ENCODE assay signal across 8 cellular contexts in genomic region chr5:37838152-37838932, GRCh38. TPM values are rescaled to one million over a fixed set of nuclear protein-coding genes. Genes with fewer than 3 reads are reported as not detected.
DNase-seq lines count a peak whose midpoint lies in the region; ATAC-seq and TF ChIP-seq lines count a peak whose summit lies in the region.

No MANE protein-coding gene starts in this region.

- peaks cover 11% of the 10 kb centered on the region for H3K4me1 ChIP-seq in foreskin keratinocyte

- H3K27me3 ChIP-seq in foreskin keratinocyte: peaks cover 21% of the 10 kb centered on the region

- H3K4me1 Mint-ChIP-seq in activated T-cell treated with anti-CD3 and anti-CD28 coated beads, Interleukin-2, amount 50 U/mL, for 4 hours (ENCODE audit: low read depth): peaks cover 21% of the 10 kb centered on the region
- peaks cover 20 to 33% (median 28%) of the 10 kb centered on the region in 3 donors for H3K4me1 Mint-ChIP-seq in T-cell

- DNase-seq in activated T-cell treated with anti-CD3 and anti-CD28 coated beads, Interleukin-2, amount 50 U/mL, for 4 hours: no peak
- DNase-seq in activated T-cell treated with anti-CD3 and anti-CD28 coated beads for 4 hours (no peak), T-cell (no peak), foreskin keratinocyte (peak in 1 of 2 donors; percentile 48), pons (ENCODE audit: low spot score) (peak; percentile 55), ureter (ENCODE audit: low spot score) (no peak)

- H3K9me3 Mint-ChIP-seq in activated T-cell treated with anti-CD3 and anti-CD28 coated beads, Interleukin-2, amount 50 U/mL, for 4 hours: no peaks in the 10 kb centered on the region
- H3K9me3 Mint-ChIP-seq in T-cell: no peaks in the 10 kb centered on the region

- peak; percentile 27 for TF ChIP-seq CTCF in foreskin keratinocyte (conservative IDR thresholded peaks at IDR 0.05)

- peaks cover 2% of the 10 kb centered on the region for H3K36me3 Mint-ChIP-seq in activated T-cell treated with anti-CD3 and anti-CD28 coated beads, Interleukin-2, amount 50 U/mL, for 4 hours (ENCODE audit: insufficient read depth)
- no peaks in the 10 kb centered on the region for H3K36me3 Mint-ChIP-seq in T-cell

- H3K27ac ChIP-seq in foreskin keratinocyte: no peak overlapping the region

- H3K27me3 Mint-ChIP-seq in activated T-cell treated with anti-CD3 and anti-CD28 coated beads, Interleukin-2, amount 50 U/mL, for 4 hours (ENCODE audit: low read depth): peaks cover 80% of the 10 kb centered on the region
- H3K27me3 Mint-ChIP-seq in T-cell: peaks cover 65 to 83% of the 10 kb centered on the region in 2 donors

- no peak overlapping the region for H3K27ac Mint-ChIP-seq in T-cell

- H3K4me3 Mint-ChIP-seq in activated T-cell treated with anti-CD3 and anti-CD28 coated beads, Interleukin-2, amount 50 U/mL, for 4 hours: peak overlapping the region; percentile 37
- H3K4me3 Mint-ChIP-seq in T-cell: peak overlapping the region; percentile 46 to 71 (median 51)

- CTCF ChIA-PET in T-cell (lab: Charles Lee): interaction anchor here in 1 of 2 donors (0.7 kb wide), 1 partner anchor 222 kb away, joined by 3 read pairs; no protein-coding TSS in a partner anchor

- ATAC-seq in activated T-cell treated with anti-CD3 and anti-CD28 coated beads, Interleukin-2, amount 50 U/mL, for 4 hours: no peak
- ATAC-seq in T-cell (replicated peaks in 1 of 4) (no peak), foreskin keratinocyte (no peak), GM21367 (IDR thresholded peaks at IDR 0.05; ENCODE audit: unreplicated experiment) (no peak), GM21381 (IDR thresholded peaks at IDR 0.05; ENCODE audit: unreplicated experiment) (no peak)

- POLR2A ChIA-PET in T-cell (lab: Charles Lee): no interaction called here

RNA-seq across cellular contexts. Expression of gene GDNF, which starts 1.5 kb away (rescaled TPM):
- total RNA-seq in activated T-cell treated with anti-CD3 and anti-CD28 coated beads, Interleukin-2, amount 50 U/mL, for 4 hours: not detected
- not detected for total RNA-seq in T-cell
- 1.1 and 1.7 TPM in 2 replicates for total RNA-seq in foreskin keratinocyte
- 0.62 and 1.1 TPM in 2 replicates for polyA plus RNA-seq in foreskin keratinocyte
- not detected for total RNA-seq in ureter
